ENCODE assay signal across 7 cellular contexts in genomic region chr15:52217186-52217585, GRCh38. TPM values are rescaled to one million over a fixed set of nuclear protein-coding genes. Genes with fewer than 3 reads are reported as not detected.
DNase-seq lines count a peak whose midpoint lies in the region; ATAC-seq and TF ChIP-seq lines count a peak whose summit lies in the region.

No MANE protein-coding gene starts in this region.

- no peaks in the 10 kb centered on the region for H3K4me1 ChIP-seq in tibial nerve

- H3K27ac ChIP-seq in tibial nerve, result no peak overlapping the region

- peak overlapping the region in 1 of 2 donors; percentile 24 for H3K27ac Mint-ChIP-seq in activated naive CD4-positive, alpha-beta T cell treated with anti-CD3 and anti-CD28 coated beads, Interleukin-2, amount 50 U/mL, for 72 hours
- no peak overlapping the region for H3K27ac Mint-ChIP-seq in nephron progenitor cell

- WGBS in tibial nerve, 2 donors, result 79 to 84% methylated on average over 10 of the region's 10 CpGs

- in situ Hi-C loops in GM13976 (cut with MboI; ENCODE audit: low sequenced_read_pairs, unreplicated experiment), result no loop called here

- H3K4me1 Mint-ChIP-seq in nephron progenitor cell, result peaks cover 57% of the 10 kb centered on the region

- H3K27me3 Mint-ChIP-seq in nephron progenitor cell (ENCODE audit: low read depth, poor library complexity), result no peaks in the 10 kb centered on the region

- TF ChIP-seq POLR2A in tibial nerve (IDR thresholded peaks at IDR 0.05), result no peak

- TF ChIP-seq CTCF in GM12864 (IDR thresholded peaks at IDR 0.05; ENCODE audit: low read depth, low read length, missing control alignments) (peak; percentile 68), nephron progenitor cell (IDR thresholded peaks at IDR 0.05) (peak; percentile 10), tibial nerve (IDR thresholded peaks at IDR 0.05) (no peak), GM13976 (IDR thresholded peaks at IDR 0.05; ENCODE audit: borderline replicate concordance, control extremely low read depth, extremely low read depth, insufficient read depth, missing control alignments) (no peak)

- no peaks in the 10 kb centered on the region for H3K36me3 Mint-ChIP-seq in activated naive CD4-positive, alpha-beta T cell treated with anti-CD3 and anti-CD28 coated beads, Interleukin-2, amount 50 U/mL, for 72 hours
- no peaks in the 10 kb centered on the region for H3K36me3 Mint-ChIP-seq in nephron progenitor cell (ENCODE audit: low read depth)

- no peaks in the 10 kb centered on the region for H3K36me3 ChIP-seq in tibial nerve

- no peaks in the 10 kb centered on the region for H3K9me3 ChIP-seq in tibial nerve

- ATAC-seq in activated naive CD4-positive, alpha-beta T cell treated with anti-CD3 and anti-CD28 coated beads, Interleukin-2, amount 50 U/mL, for 72 hours, result peak; percentile 39 to 63
- ATAC-seq in GM21619 (IDR thresholded peaks at IDR 0.05; ENCODE audit: unreplicated experiment), result no peak

- no peak overlapping the region for H3K4me3 Mint-ChIP-seq in nephron progenitor cell

- no peak for DNase-seq in GM12864 (ENCODE audit: low read depth)
- peak; percentile 35 for DNase-seq in Jurkat, Clone E6-1 (ENCODE audit: low read depth, low spot score)
- DNase-seq in activated naive CD4-positive, alpha-beta T cell treated with anti-CD3 and anti-CD28 coated beads, Interleukin-2, amount 50 U/mL, for 72 hours (ENCODE audit: low spot score in 2 of 2), result no peak
- peak; percentile 24 for DNase-seq in nephron progenitor cell
- no peak for DNase-seq in tibial nerve (ENCODE audit: low spot score in 2 of 2)
- no peak for DNase-seq in GM13976 (ENCODE audit: low spot score)

- no peaks in the 10 kb centered on the region for H3K27me3 ChIP-seq in tibial nerve

- no peak for TF ChIP-seq EP300 in tibial nerve (IDR thresholded peaks at IDR 0.05)

- H3K4me3 ChIP-seq in GM12864 (ENCODE audit: low read depth, low read length) (no peak overlapping the region), tibial nerve (no peak overlapping the region)
- H3K4me3 ChIP-seq in Jurkat, Clone E6-1 (ENCODE audit: low read length), result no peak overlapping the region

- H3K9me3 Mint-ChIP-seq in activated naive CD4-positive, alpha-beta T cell treated with anti-CD3 and anti-CD28 coated beads, Interleukin-2, amount 50 U/mL, for 72 hours, result no peaks in the 10 kb centered on the region
- no peaks in the 10 kb centered on the region for H3K9me3 Mint-ChIP-seq in nephron progenitor cell

RNA-seq across cellular contexts. Expression of gene GNB5, which starts 26.0 kb away (rescaled TPM):
- 45.7 TPM for polyA plus RNA-seq in Jurkat, Clone E6-1 (2012; ENCODE audit: insufficient read depth, insufficient read length)
- total RNA-seq in activated naive CD4-positive, alpha-beta T cell treated with anti-CD3 and anti-CD28 coated beads, Interleukin-2, amount 50 U/mL, for 72 hours, result 10 to 100 TPM; 20.5 to 24.1 TPM
- 10 to 100 TPM in 3 of 4 donors, 1 to 10 TPM in 1; 5.5 to 24.1 (median 16.4) TPM for total RNA-seq in tibial nerve

Comparison
In these comparisons a context has a peak if more than half of its experiments do, and no peak if none do; other contexts are left out.
1. DNase-seq: peak in Jurkat, Clone E6-1 (single experiment) and nephron progenitor cell (single experiment); none in GM12864 (single experiment), activated naive CD4-positive, alpha-beta T cell treated with anti-CD3 and anti-CD28 coated beads, Interleukin-2, amount 50 U/mL, for 72 hours (0 of 2), tibial nerve (0 of 2) and GM13976 (single experiment).
2. CTCF ChIP-seq: peak in GM12864 (single experiment) and nephron progenitor cell (single experiment); none in tibial nerve (0 of 5) and GM13976 (single experiment).